ENCODE assay signal across 28 cellular contexts in the genomic region with DNA sequence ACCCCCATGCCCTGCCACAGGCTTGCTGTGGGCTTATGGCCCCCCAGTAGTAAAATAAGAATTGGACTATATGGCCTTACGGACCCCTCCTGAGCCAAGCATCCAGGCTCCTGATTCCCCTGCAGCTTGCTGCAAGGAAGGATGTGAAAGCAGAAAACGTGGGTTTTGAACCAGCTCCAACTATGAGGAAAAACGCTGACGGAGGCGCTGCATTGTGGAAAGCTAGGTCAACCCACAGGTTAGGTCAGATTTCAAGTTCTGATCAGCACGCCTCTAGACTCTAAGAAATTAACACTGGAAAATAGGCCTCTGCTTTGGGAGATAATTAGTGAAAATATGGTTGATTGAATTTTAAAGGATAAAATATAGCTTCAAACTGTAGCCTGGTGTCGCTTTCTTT.
"Had no signal": no experiment of that assay in that cellular context is flagged by ENCODE, and none has a peak within 500 bp of the region (broad histone marks: within the 10 kb centered on the region; RNA-seq: fewer than 3 reads in every experiment).

No MANE protein-coding gene starts in this region.

- H3K9me3 ChIP-seq: esophagus squamous epithelium, heart right ventricle, left lung, mucosa of descending colon, prostate gland, right atrium auricular region, stomach, tibial artery had no signal

- DNase-seq: dorsolateral prefrontal cortex; effector CD8-positive, alpha-beta T cell; erythroblast; esophagus squamous epithelium; foreskin melanocyte; glutamatergic neuron; heart right ventricle; hippocampal formation; left cardiac atrium; left lung; mesenchymal stem cell; mucosa of descending colon; naive B cell; stimulated activated CD4-positive, alpha-beta T cell treated with anti-CD3 and anti-CD28 coated beads, Interleukin-12 subunit alpha, Interleukin-12 subunit beta, amount 100 ng/mL, for 4 hours; stimulated activated CD4-positive, alpha-beta T cell treated with anti-CD3 and anti-CD28 coated beads, Interleukin-1b, Interleukin-23, amount 100 ng/mL, for 48 hours; stimulated activated CD4-positive, alpha-beta T cell treated with anti-CD3 and anti-CD28 coated beads, Interleukin-4, amount 100 ng/mL, for 1 hour; stimulated activated naive CD4-positive, alpha-beta T cell treated with Interleukin-2 at 50 U/mL for 16 hours; stomach; tibial artery had no signal

- ATAC-seq: heart right ventricle; left cardiac atrium; left lung; mucosa of descending colon; natural killer cell treated with Interleukin-12 subunit alpha and Interleukin-12 subunit beta and Interleukin-15 and Interleukin-18, amount 100 ng/mL, for 72 hours; sciatic nerve; stimulated activated effector memory CD8-positive, alpha-beta T cell treated with anti-CD3 and anti-CD28 coated beads, Interleukin-12 subunit alpha, Interleukin-12 subunit beta, amount 100 ng/mL, for 72 hours had no signal

- FAIRE-seq: colon, endometrium, islet of Langerhans had no signal

- H3K4me1 ChIP-seq: heart right ventricle, left lung, right atrium auricular region, stomach had no signal

- H3K4me2 ChIP-seq: smooth muscle cell had no signal

- H3K4me3 ChIP-seq: dorsolateral prefrontal cortex, esophagus squamous epithelium, heart right ventricle, left lung, mucosa of descending colon, prostate gland, right atrium auricular region, smooth muscle cell, stomach, tibial artery had no signal

- H3K36me3 ChIP-seq: esophagus squamous epithelium, heart right ventricle, left lung, prostate gland, right atrium auricular region, stomach, tibial artery had no signal

- H3K27ac ChIP-seq: dorsolateral prefrontal cortex, esophagus squamous epithelium, heart right ventricle, left lung, prostate gland, right atrium auricular region, stomach, tibial artery had no signal

- H3K27me3 ChIP-seq: dorsolateral prefrontal cortex, left lung, right atrium auricular region, stomach had no signal
